11 cellular contexts compared by ENCODE assay signal in the genomic region with DNA sequence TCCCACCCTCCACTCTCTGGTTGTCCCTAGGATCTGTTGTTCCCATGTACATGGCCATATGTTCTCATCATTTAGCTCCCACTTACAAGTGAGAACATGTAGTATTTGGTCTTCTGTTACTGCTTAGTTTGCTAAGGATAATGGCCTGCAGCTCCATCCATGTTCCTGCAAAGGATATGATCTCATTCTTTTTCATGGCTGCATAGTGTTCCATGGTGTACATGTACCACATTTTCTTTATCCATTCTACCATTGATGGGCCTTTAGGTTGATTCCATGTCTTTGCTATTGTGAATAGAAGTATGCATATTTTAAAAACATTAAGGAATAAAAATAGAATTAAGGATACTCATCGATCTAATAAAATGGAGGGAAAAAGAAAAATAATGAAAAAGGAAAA.
"Had no signal": no experiment of that assay in that cellular context is flagged by ENCODE, and none has a peak within 500 bp of the region (broad histone marks: within the 10 kb centered on the region; RNA-seq: fewer than 3 reads in every experiment).

No MANE protein-coding gene starts in this region.

- H3K4me3 Mint-ChIP-seq: GM23338, H9, HFFc6 had no signal

- H3K27ac ChIP-seq: GM23248 had no signal

- ATAC-seq: GM23338, HCT116 had no signal

- H3K9me3 Mint-ChIP-seq: GM23338, H9, HFFc6 had no signal

- H3K4me2 ChIP-seq: GM23338 had no signal

- H3K9me3 ChIP-seq: HAP-1 had no signal

- DNase-seq: GM23248, GOT3, H7, H9, HCEC 1CT, HFFc6 had no signal

- H3K27ac Mint-ChIP-seq: GM23338, H9, HFFc6 had no signal

- FAIRE-seq: H1, H54 had no signal

- H3K4me1 ChIP-seq: HAP-1 had no signal

- H3K36me3 ChIP-seq: HAP-1 had no signal

- H3K9ac ChIP-seq: GM23248 had no signal

- H3K4me1 Mint-ChIP-seq: GM23338, H9 had no signal

- H2AFZ ChIP-seq: GM23248, GM23338 had no signal

- H3K4me3 ChIP-seq: GM23248, GM23338, HAP-1 had no signal
